17 cellular contexts compared by ENCODE assay signal in the genomic region with DNA sequence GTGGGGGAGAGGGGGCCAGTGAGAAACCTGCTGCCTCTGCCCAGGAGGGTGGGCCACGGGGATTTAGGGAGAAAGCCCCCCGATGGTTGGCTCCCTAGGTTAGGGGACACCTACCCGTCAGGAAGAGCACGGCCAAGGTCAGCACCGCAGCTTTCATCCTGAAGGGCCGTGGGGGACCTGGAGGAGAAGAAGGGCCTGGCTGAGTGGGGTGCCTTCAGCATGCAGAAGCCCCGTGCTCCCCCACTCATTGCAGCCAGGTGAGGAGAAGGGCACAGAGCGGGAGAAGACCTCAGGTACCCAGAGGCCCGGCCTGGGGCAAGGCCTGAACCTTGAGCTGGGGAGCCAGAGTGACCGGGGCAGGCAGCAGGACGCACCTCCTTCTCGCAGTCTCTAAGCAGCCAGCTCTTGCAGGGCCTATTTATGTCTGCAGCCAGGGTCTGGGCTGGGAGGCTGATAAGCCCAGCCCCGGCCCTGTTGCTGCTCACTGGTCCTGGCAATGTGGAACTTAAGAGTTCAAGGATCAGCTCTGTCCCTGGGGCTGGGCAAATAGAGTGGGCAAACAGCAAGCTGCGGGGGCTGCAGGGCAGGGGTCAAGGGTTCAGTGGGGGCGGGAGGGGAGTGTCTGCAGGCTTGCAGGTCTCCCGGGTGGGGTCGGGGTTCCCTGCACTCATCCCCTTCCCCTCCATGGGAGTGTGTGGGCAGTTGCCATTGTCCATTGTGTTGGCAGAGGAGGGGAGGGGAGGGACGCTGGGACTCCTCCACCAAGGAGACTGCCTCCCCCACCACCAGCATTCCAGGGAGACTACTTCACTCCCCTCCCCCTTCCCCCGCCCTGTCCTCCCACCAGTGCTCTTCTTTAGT. TPM values are rescaled to one million over a fixed set of nuclear protein-coding genes. Genes with fewer than 3 reads are reported as not detected.
DNase-seq lines count a peak whose midpoint lies in the region; ATAC-seq and TF ChIP-seq lines count a peak whose summit lies in the region.
"Had no signal": no experiment of that assay in that cellular context is flagged by ENCODE, and none has a peak within 500 bp of the region (broad histone marks: within the 10 kb centered on the region; RNA-seq: fewer than 3 reads in every experiment).

A gene (minus strand): TSS at position 392 of the 861 bp plus-strand sequence. CDS start 235 bp downstream, at position 157.

- H3K9ac ChIP-seq in smooth muscle cell (ENCODE audit: low read depth) = no peak within 1 kb of the TSS

- H3K36me3 Mint-ChIP-seq in GM23338 (ENCODE audit: low read depth) = no peaks in the 10 kb centered on the region
- H3K36me3 Mint-ChIP-seq: activated CD8-positive, alpha-beta memory T cell treated with anti-CD3 and anti-CD28 coated beads, Interleukin-2, amount 10 ng/mL, durations not matched to agents 7 days and 5 days; CD14-positive monocyte had no signal

- H3K4me3 ChIP-seq in GM23338 = no peak within 1 kb of the TSS
- H3K4me3 ChIP-seq in ascending aorta = no peak within 1 kb of the TSS
- H3K4me3 ChIP-seq in left lung = peak within 1 kb of the TSS in 1 of 2 donors; percentile 36
- peak within 1 kb of the TSS; percentile 16 for H3K4me3 ChIP-seq in smooth muscle cell

- H4K20me1 ChIP-seq in GM23338 (replicated peaks; ENCODE audit: insufficient read depth) = no peaks in the 10 kb centered on the region
- H4K20me1 ChIP-seq in smooth muscle cell (ENCODE audit: low read depth) = no peaks in the 10 kb centered on the region

- no peaks in the 10 kb centered on the region for H3K9me2 ChIP-seq in GM23338 (ENCODE audit: insufficient read depth)

- H3K4me3 Mint-ChIP-seq in GM23338 = no peak within 1 kb of the TSS; the same call in 2 of the 3 replicates

- peak within 1 kb of the TSS; percentile 100 for H2AFZ ChIP-seq in GM23338
- no peak within 1 kb of the TSS for H2AFZ ChIP-seq in smooth muscle cell (ENCODE audit: low read depth)

- no peak for TF ChIP-seq CTCF in GM23338 (conservative IDR thresholded peaks at IDR 0.05; ENCODE audit: low read depth in 2 of 2)
- TF ChIP-seq CTCF in ascending aorta (IDR thresholded peaks at IDR 0.05) = no peak
- TF ChIP-seq CTCF in left lung (IDR thresholded peaks at IDR 0.05) = no peak
- no peak for TF ChIP-seq CTCF in smooth muscle cell (IDR thresholded peaks at IDR 0.05; ENCODE audit: borderline replicate concordance, insufficient read depth, poor library complexity, severe bottlenecking)

- peak; percentile 25 for DNase-seq in GM23338 (ENCODE audit: low spot score)
- DNase-seq in ascending aorta (ENCODE audit: low spot score in 2 of 2) = no peak
- DNase-seq in left lung = no peak
- no peak for DNase-seq in smooth muscle cell (lab: John Stamatoyannopoulos, UW; ENCODE audit: unreplicated experiment)
- no peak for DNase-seq in NCI-H69 (lab: John Stamatoyannopoulos, UW)
- DNase-seq: activated CD8-positive, alpha-beta memory T cell treated with anti-CD3 and anti-CD28 coated beads, Interleukin-2, amount 10 ng/mL, durations not matched to agents 7 days and 5 days; dermis blood vessel endothelial cell; foreskin fibroblast; kidney; NCI-H1417; stimulated activated naive CD4-positive, alpha-beta T cell; T1000 had no signal

- H3K9me3 Mint-ChIP-seq in GM23338 = no peaks in the 10 kb centered on the region

- H3K4me1 Mint-ChIP-seq in GM23338 = peaks cover 35% of the 10 kb centered on the region

- H3K27me3 ChIP-seq in GM23338 (ENCODE audit: insufficient read depth) (no peaks in the 10 kb centered on the region), ascending aorta (no peaks in the 10 kb centered on the region), left lung (peaks cover 0 to 5% of the 10 kb centered on the region in 2 donors), smooth muscle cell (ENCODE audit: low read depth) (no peaks in the 10 kb centered on the region)

- ATAC-seq in GM23338 = peak; percentile 5
- ATAC-seq in left lung = no peak
- no peak for ATAC-seq in HG03342 (IDR thresholded peaks at IDR 0.05; ENCODE audit: unreplicated experiment)
- no peak for ATAC-seq in HG02852 (IDR thresholded peaks at IDR 0.05; ENCODE audit: unreplicated experiment)
- ATAC-seq in GM19395 (IDR thresholded peaks at IDR 0.05; ENCODE audit: unreplicated experiment) = no peak
- ATAC-seq: activated CD8-positive, alpha-beta memory T cell treated with anti-CD3 and anti-CD28 coated beads, Interleukin-2, amount 10 ng/mL, durations not matched to agents 7 days and 5 days had no signal

- H3F3A ChIP-seq in GM23338 (replicated peaks; ENCODE audit: low read depth) (0 out of 2 replicates have a peak, but pooled peaks cover 3% of the 10 kb centered on the region), smooth muscle cell (ENCODE audit: low read depth) (no peaks in the 10 kb centered on the region)

- H3K27ac ChIP-seq in GM23338 (ENCODE audit: low read depth) (no peak within 1 kb of the TSS), ascending aorta (peak within 1 kb of the TSS; percentile 88 to 92), left lung (peak within 1 kb of the TSS; percentile 73 to 87), smooth muscle cell (ENCODE audit: low read depth) (no peak within 1 kb of the TSS)
- H3K27ac ChIP-seq: neutrophil had no signal

- H3K4me2 ChIP-seq in GM23338 = no peak within 1 kb of the TSS
- no peak within 1 kb of the TSS for H3K4me2 ChIP-seq in smooth muscle cell

- no peaks in the 10 kb centered on the region for H3K9me3 ChIP-seq in ascending aorta
- no peaks in the 10 kb centered on the region for H3K9me3 ChIP-seq in left lung
- no peaks in the 10 kb centered on the region for H3K9me3 ChIP-seq in smooth muscle cell (replicated peaks; ENCODE audit: low read depth)
- H3K9me3 ChIP-seq: neutrophil had no signal

- WGBS in smooth muscle cell (ENCODE audit: low lambda C conversion rate) = 75% methylated on average over 19 of the region's 19 CpGs

- no peaks in the 10 kb centered on the region for H3K79me2 ChIP-seq in GM23338 (replicated peaks; ENCODE audit: insufficient read depth)
- no peaks in the 10 kb centered on the region for H3K79me2 ChIP-seq in smooth muscle cell (ENCODE audit: low read depth)

- H3K36me3 ChIP-seq in GM23338 (ENCODE audit: insufficient read depth) (no peaks in the 10 kb centered on the region), ascending aorta (no peaks in the 10 kb centered on the region), left lung (no peaks in the 10 kb centered on the region), smooth muscle cell (ENCODE audit: low read depth) (no peaks in the 10 kb centered on the region)
- H3K36me3 ChIP-seq: neutrophil had no signal

- no peak within 1 kb of the TSS for H3K27ac Mint-ChIP-seq in GM23338

- intact Hi-C loops in ascending aorta (cut with DNase I) (no loop called here), left lung (cut with DNase I) (no loop called here)

- H3K4me1 ChIP-seq in GM23338 (ENCODE audit: insufficient read depth) (peaks cover 6% of the 10 kb centered on the region; the same call in 1 of the 2 replicates), ascending aorta (peaks cover 11 to 12% of the 10 kb centered on the region in 2 donors), left lung (peaks cover 8 to 25% of the 10 kb centered on the region in 2 donors), smooth muscle cell (ENCODE audit: low read depth) (peaks cover 3% of the 10 kb centered on the region)

- H3K27me3 Mint-ChIP-seq in GM23338 (ENCODE audit: insufficient read depth, low read depth, poor library complexity) = peaks cover 14% of the 10 kb centered on the region
- H3K27me3 Mint-ChIP-seq: activated CD8-positive, alpha-beta memory T cell treated with anti-CD3 and anti-CD28 coated beads, Interleukin-2, amount 10 ng/mL, durations not matched to agents 7 days and 5 days had no signal

TF ChIP-seq in GM23338, 12 proteins besides CTCF, POLR2A, EP300 and RAD21 (continues in another document):
- TF ChIP-seq STAT1 (IDR thresholded peaks at IDR 0.05; ENCODE audit: unreplicated experiment) = no peak
- TF ChIP-seq EZH2 (IDR thresholded peaks at IDR 0.05; ENCODE audit: low read depth, unreplicated experiment) = no peak
- TF ChIP-seq JUNB (IDR thresholded peaks at IDR 0.05; ENCODE audit: unreplicated experiment) = no peak
- TF ChIP-seq ZNF331 (CRISPR knock-in tag; IDR thresholded peaks at IDR 0.05; ENCODE audit: low read depth) = no peak
- no peak for TF ChIP-seq ZNF114 (CRISPR knock-in tag; IDR thresholded peaks at IDR 0.05)
- TF ChIP-seq, protein P1, sequence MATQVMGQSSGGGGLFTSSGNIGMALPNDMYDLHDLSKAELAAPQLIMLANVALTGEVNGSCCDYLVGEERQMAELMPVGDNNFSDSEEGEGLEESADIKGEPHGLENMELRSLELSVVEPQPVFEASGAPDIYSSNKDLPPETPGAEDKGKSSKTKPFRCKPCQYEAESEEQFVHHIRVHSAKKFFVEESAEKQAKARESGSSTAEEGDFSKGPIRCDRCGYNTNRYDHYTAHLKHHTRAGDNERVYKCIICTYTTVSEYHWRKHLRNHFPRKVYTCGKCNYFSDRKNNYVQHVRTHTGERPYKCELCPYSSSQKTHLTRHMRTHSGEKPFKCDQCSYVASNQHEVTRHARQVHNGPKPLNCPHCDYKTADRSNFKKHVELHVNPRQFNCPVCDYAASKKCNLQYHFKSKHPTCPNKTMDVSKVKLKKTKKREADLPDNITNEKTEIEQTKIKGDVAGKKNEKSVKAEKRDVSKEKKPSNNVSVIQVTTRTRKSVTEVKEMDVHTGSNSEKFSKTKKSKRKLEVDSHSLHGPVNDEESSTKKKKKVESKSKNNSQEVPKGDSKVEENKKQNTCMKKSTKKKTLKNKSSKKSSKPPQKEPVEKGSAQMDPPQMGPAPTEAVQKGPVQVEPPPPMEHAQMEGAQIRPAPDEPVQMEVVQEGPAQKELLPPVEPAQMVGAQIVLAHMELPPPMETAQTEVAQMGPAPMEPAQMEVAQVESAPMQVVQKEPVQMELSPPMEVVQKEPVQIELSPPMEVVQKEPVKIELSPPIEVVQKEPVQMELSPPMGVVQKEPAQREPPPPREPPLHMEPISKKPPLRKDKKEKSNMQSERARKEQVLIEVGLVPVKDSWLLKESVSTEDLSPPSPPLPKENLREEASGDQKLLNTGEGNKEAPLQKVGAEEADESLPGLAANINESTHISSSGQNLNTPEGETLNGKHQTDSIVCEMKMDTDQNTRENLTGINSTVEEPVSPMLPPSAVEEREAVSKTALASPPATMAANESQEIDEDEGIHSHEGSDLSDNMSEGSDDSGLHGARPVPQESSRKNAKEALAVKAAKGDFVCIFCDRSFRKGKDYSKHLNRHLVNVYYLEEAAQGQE (IDR thresholded peaks at IDR 0.05; ENCODE audit: unreplicated experiment) = no peak
- TF ChIP-seq CREB1 (CRISPR knock-in tag; IDR thresholded peaks at IDR 0.05; ENCODE audit: low read depth) = no peak
- TF ChIP-seq POLR2AphosphoS5 (IDR thresholded peaks at IDR 0.05; ENCODE audit: low read depth) = no peak
- no peak for TF ChIP-seq EZH2phosphoT487 (IDR thresholded peaks at IDR 0.05; ENCODE audit: unreplicated experiment)

RNA-seq across cellular contexts. Expression of the gene that starts here (rescaled TPM):
- not detected in 2 replicates for total RNA-seq in GM23338 (2014; rRNA removed; shearing (Covaris generic))
- polyA plus RNA-seq in GM23338 (2016; fragmentation: Nextera tagmentation; extraction: Ambion mirVana) (0.60 and 1.2 TPM in 2 replicates), smooth muscle cell (3.2 and 3.8 TPM in 2 replicates)
- total RNA-seq in ascending aorta (80.3 TPM), left lung (under 1 TPM; 0.50 to 0.90 TPM), smooth muscle cell (1.2 and 2.5 TPM in 2 replicates)
- total RNA-seq: kidney had no signal
- polyA plus RNA-seq: CD14-positive monocyte had no signal

Comparison
In these comparisons a context has a peak if more than half of its experiments do, and no peak if none do; other contexts are left out.
1. RNA of the gene that starts here (total RNA-seq): 80.3 TPM in ascending aorta (single experiment); 1.2 to 2.5 TPM in smooth muscle cell, 0.50 to 0.90 TPM in left lung and not detected in GM23338; every median in the first group is over 10 times any median in the second.
2. H3K27ac ChIP-seq: peak in ascending aorta (2 of 2) and left lung (2 of 2); none in GM23338 (single experiment) and smooth muscle cell (single experiment).